Comparison of ENCODE assay signal across 10 cellular contexts in genomic region chr7:8131694-8132605, GRCh38.
DNase-seq lines count a peak whose midpoint lies in the region; ATAC-seq and TF ChIP-seq lines count a peak whose summit lies in the region.
"Had no signal": no experiment of that assay in that cellular context is flagged by ENCODE, and none has a peak within 500 bp of the region (broad histone marks: within the 10 kb centered on the region; RNA-seq: fewer than 3 reads in every experiment).

No MANE protein-coding gene starts in this region.

- no peaks in the 10 kb centered on the region for H3K36me3 ChIP-seq in spleen

- ATAC-seq in HG02852 (IDR thresholded peaks at IDR 0.05; ENCODE audit: unreplicated experiment) = peak; percentile 45
- ATAC-seq: A549 had no signal

- intact Hi-C loops in spleen (cut with DNase I; ENCODE audit: low total_unique reads) = no loop called here

- peak overlapping the region; percentile 42 to 86 (median 66) for H3K27ac ChIP-seq in spleen
- H3K27ac ChIP-seq: A549, esophagus muscularis mucosa had no signal

- no peaks in the 10 kb centered on the region for H3K9me3 ChIP-seq in spleen
- H3K9me3 ChIP-seq: A549, esophagus muscularis mucosa had no signal

- H3K4me1 ChIP-seq in spleen = peaks cover 0 to 76% (median 41%) of the 10 kb centered on the region in 6 donors
- H3K4me1 ChIP-seq: A549, esophagus muscularis mucosa had no signal

- 68 to 70% (median 69%) methylated on average over 5 of the region's 5 CpGs for WGBS in spleen, 5 donors

- DNase-seq in SKM-1 treated with dmso at 0.1 percent for 144 hours (lab: John Stamatoyannopoulos, UW; ENCODE audit: unreplicated experiment) = peak; percentile 22
- DNase-seq in SKM-1 (lab: John Stamatoyannopoulos, UW; ENCODE audit: unreplicated experiment) = no peak
- peak; percentile 42 for DNase-seq in T-helper 22 cell (ENCODE audit: low read depth)
- DNase-seq in spleen = no peak
- no peak for DNase-seq in DMS79 (lab: John Stamatoyannopoulos, UW)
- no peak for DNase-seq in stimulated activated CD4-positive, alpha-beta T cell treated with anti-CD3 and anti-CD28 coated beads, Interleukin-1b, Interleukin-23, amount 100 ng/mL, for 48 hours
- no peak for DNase-seq in retina

- peak overlapping the region in 1 of 8 donors; percentile 36 for H3K4me3 ChIP-seq in spleen
- H3K4me3 ChIP-seq: A549, esophagus muscularis mucosa had no signal

- no peaks in the 10 kb centered on the region for H3K27me3 ChIP-seq in spleen (replicated peaks in 1 of 7)
- H3K27me3 ChIP-seq: esophagus muscularis mucosa had no signal

- no peak for TF ChIP-seq CTCF in spleen (IDR thresholded peaks at IDR 0.05 in 8 of 11, conservative IDR thresholded peaks at IDR 0.05 in 3 of 11)

- TF ChIP-seq POLR2A in spleen (IDR thresholded peaks at IDR 0.05) = no peak

Comparison
In these comparisons a context has a peak if more than half of its experiments do, and no peak if none do; other contexts are left out.
1. DNase-seq: peak in SKM-1 treated with dmso at 0.1 percent for 144 hours (single experiment) and T-helper 22 cell (single experiment); none in SKM-1 (single experiment), spleen (single experiment), DMS79 (single experiment), stimulated activated CD4-positive, alpha-beta T cell treated with anti-CD3 and anti-CD28 coated beads, Interleukin-1b, Interleukin-23, amount 100 ng/mL, for 48 hours (single experiment) and retina (single experiment).